10 cellular contexts compared by ENCODE assay signal in the genomic region with DNA sequence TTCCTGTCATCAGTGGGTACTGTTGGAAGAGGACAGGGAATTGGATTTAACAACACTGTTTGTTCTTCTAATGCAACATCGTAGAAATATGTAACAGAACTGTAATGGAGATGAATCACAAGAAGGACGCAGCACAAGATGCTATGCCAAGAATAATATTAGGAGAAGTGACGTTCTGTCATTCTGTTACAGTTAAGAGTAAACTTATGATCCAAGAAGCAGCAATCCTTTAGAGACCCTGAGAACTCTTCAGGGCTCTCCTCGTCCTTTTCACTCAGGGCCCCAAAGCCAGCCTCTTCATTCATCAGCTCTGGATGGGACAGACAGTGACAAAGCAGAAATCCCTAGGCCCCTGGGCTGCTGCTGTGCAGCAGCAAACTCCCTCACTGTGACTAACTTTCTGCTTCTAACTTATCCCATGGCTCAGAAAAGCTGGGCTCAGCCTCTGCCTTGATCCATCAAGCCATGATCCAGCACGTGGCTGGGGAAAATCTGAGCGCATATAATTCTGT. TPM values are rescaled to one million over a fixed set of nuclear protein-coding genes. Genes with fewer than 3 reads are reported as not detected.
A peak's percentile ranks its signal among the peaks of the same experiment; 100 is the strongest.
DNase-seq lines count a peak whose midpoint lies in the region; ATAC-seq, FAIRE-seq and TF ChIP-seq lines count a peak whose summit lies in the region.
"Had no signal": no experiment of that assay in that cellular context is flagged by ENCODE, and none has a peak within 500 bp of the region (broad histone marks: within the 10 kb centered on the region; RNA-seq: fewer than 3 reads in every experiment).

No MANE protein-coding gene starts in this region.

- no peak overlapping the region for H3K4me3 ChIP-seq in brain microvascular endothelial cell (ENCODE audit: low read depth, low read length)
- no peak overlapping the region for H3K4me3 ChIP-seq in keratinocyte (ENCODE audit: control insufficient read depth in 2 of 3, extremely low read depth in 1 of 3, insufficient read depth in 2 of 3, low read depth in 1 of 3, low read length in 3 of 3)
- no peak overlapping the region for H3K4me3 ChIP-seq in suprapubic skin
- H3K4me3 ChIP-seq: dorsolateral prefrontal cortex had no signal

- no peak for TF ChIP-seq CTCF in brain microvascular endothelial cell (IDR thresholded peaks at IDR 0.05; ENCODE audit: low read depth, low read length, missing control alignments)
- no peak for TF ChIP-seq CTCF in keratinocyte (optimal IDR thresholded peaks at IDR 0.05 in 1 of 3, IDR thresholded peaks at IDR 0.05 in 1 of 3, conservative IDR thresholded peaks at IDR 0.05 in 1 of 3; ENCODE audit: extremely low read depth in 1 of 3, insufficient read depth in 2 of 3, low read length in 3 of 3)
- TF ChIP-seq CTCF in suprapubic skin (IDR thresholded peaks at IDR 0.05): no peak

- no peaks in the 10 kb centered on the region for H4K20me1 ChIP-seq in keratinocyte (ENCODE audit: control insufficient read depth, extremely low read depth, insufficient read depth, low read length)

- no peaks in the 10 kb centered on the region for H3K27me3 ChIP-seq in brain microvascular endothelial cell (replicated peaks)
- no peaks in the 10 kb centered on the region for H3K27me3 ChIP-seq in keratinocyte (ENCODE audit: control insufficient read depth, extremely low read depth, insufficient read depth, low read length)
- no peaks in the 10 kb centered on the region for H3K27me3 ChIP-seq in suprapubic skin

- no peak overlapping the region for H3K4me2 ChIP-seq in keratinocyte (ENCODE audit: control insufficient read depth, extremely low read depth, insufficient read depth, low read depth, low read length)

- WGBS in suprapubic skin: 36% methylated on average over 6 of the region's 6 CpGs

- ATAC-seq in GM21447 (IDR thresholded peaks at IDR 0.05; ENCODE audit: unreplicated experiment): no peak
- ATAC-seq: left lobe of liver had no signal

- H3K4me1 ChIP-seq in keratinocyte (ENCODE audit: control insufficient read depth, extremely low read depth, insufficient read depth, low read length) (peaks cover 9% of the 10 kb centered on the region), suprapubic skin (peaks cover 17% of the 10 kb centered on the region)

- dilution Hi-C loops in keratinocyte (cut with MboI; ENCODE audit: extremely low pct_ligation_motif_present, low sequenced_read_pairs): no loop called here

- no peak for TF ChIP-seq EP300 in suprapubic skin (IDR thresholded peaks at IDR 0.05)

- H3K9me1 ChIP-seq in keratinocyte (ENCODE audit: control insufficient read depth, extremely low read depth, insufficient read depth, low read length): no peaks in the 10 kb centered on the region

- peak; percentile 51 for FAIRE-seq in keratinocyte (lab: Jason Lieb, UNC)

- no peak for TF ChIP-seq POLR2A in suprapubic skin (IDR thresholded peaks at IDR 0.05)

- in situ Hi-C loops in brain microvascular endothelial cell (cut with HindIII; ENCODE audit: low pct_ligation_motif_present, low sequenced_read_pairs): no loop called here

- DNase-seq in HS-27A (ENCODE audit: low read depth) (peak; percentile 63), brain microvascular endothelial cell (peak; percentile 95), keratinocyte (ENCODE audit: low read depth, low spot score) (no peak), suprapubic skin (ENCODE audit: low spot score in 2 of 2) (no peak), DMS79 (lab: John Stamatoyannopoulos, UW) (no peak), T-helper 2 cell (no peak)
- DNase-seq: dorsolateral prefrontal cortex, NCI-H2107 had no signal

- no peak overlapping the region for H2AFZ ChIP-seq in keratinocyte (ENCODE audit: control insufficient read depth, low read length)

- H3K9me3 ChIP-seq in keratinocyte (ENCODE audit: control insufficient read depth, low read depth, low read length) (no peaks in the 10 kb centered on the region), suprapubic skin (no peaks in the 10 kb centered on the region)

- H3K36me3 ChIP-seq in brain microvascular endothelial cell (replicated peaks) (no peaks in the 10 kb centered on the region), keratinocyte (ENCODE audit: control insufficient read depth in 2 of 2, extremely low read depth in 1 of 2, insufficient read depth in 2 of 2, low read length in 2 of 2) (no peaks in the 10 kb centered on the region), suprapubic skin (no peaks in the 10 kb centered on the region)

- H3K27ac ChIP-seq in brain microvascular endothelial cell (peak overlapping the region; percentile 95), keratinocyte (ENCODE audit: control insufficient read depth, insufficient read depth, low read length) (no peak overlapping the region), suprapubic skin (peak overlapping the region; percentile 68)

- H3K9ac ChIP-seq in keratinocyte (ENCODE audit: control insufficient read depth, extremely low read depth, insufficient read depth, low read length): no peak overlapping the region

- no peaks in the 10 kb centered on the region for H3K79me2 ChIP-seq in keratinocyte (ENCODE audit: control insufficient read depth, insufficient read depth, low read length)

RNA-seq across cellular contexts. Expression of a gene that starts 8.7 kb away (rescaled TPM):
- polyA plus RNA-seq in keratinocyte: 0.10 to 5.0 TPM (median 2.7 TPM) in 3 replicates
- polyA plus RNA-seq in keratinocyte (2011; ENCODE audit: low read depth): not detected
- polyA plus RNA-seq in keratinocyte (2011; cell fraction: cytosol; rRNA removed): 2.6 and 3.2 TPM in 2 replicates
- 25.2 and 38.7 TPM in 2 replicates for polyA plus RNA-seq in keratinocyte (2011; cell fraction: nucleus; rRNA removed)
- not detected in 2 replicates for polyA plus RNA-seq in keratinocyte (2012; ENCODE audit: low replicate concordance)
- polyA minus RNA-seq in keratinocyte: 0.63 to 3.1 TPM in 2 of 3 replicates, not detected in the other
- polyA minus RNA-seq in keratinocyte (2011; cell fraction: cytosol; rRNA and poly(A)+ RNA removed): not detected
- 6.1 and 15.0 TPM in 2 replicates for polyA minus RNA-seq in keratinocyte (2011; cell fraction: nucleus; rRNA and poly(A)+ RNA removed)
- 10 to 100 TPM in 1 of 4 donors, 1 to 10 TPM in 1, under 1 TPM in 1, not detected in 1; 0.80 to 36.0 (median 6.4) TPM for total RNA-seq in suprapubic skin
- total RNA-seq: left lobe of liver had no signal

Comparison
In these comparisons a context has a peak if more than half of its experiments do, and no peak if none do; other contexts are left out.
1. DNase-seq: peak in HS-27A (single experiment) and brain microvascular endothelial cell (single experiment); none in keratinocyte (single experiment), suprapubic skin (0 of 2), DMS79 (single experiment) and T-helper 2 cell (0 of 5).